14 cellular contexts compared by ENCODE assay signal in the genomic region with DNA sequence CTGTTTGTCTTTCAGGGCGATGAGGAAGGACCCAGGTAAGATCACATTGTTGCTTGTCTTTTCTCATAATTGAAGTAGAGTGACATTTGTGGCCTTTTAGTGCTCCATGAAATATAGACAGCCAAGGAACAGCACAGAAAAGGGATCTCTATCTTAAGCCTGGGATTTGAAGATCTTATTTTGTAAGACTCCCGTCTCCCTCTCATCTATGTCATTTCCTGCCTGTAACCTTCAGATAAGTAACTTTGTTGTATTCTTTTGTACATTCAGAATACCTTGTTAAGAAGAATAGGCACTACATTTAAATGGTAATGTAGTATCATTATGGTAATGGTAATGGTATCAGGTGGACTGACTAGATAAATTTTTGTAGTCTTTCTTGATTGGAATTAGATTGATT.
"Had no signal": no experiment of that assay in that cellular context is flagged by ENCODE, and none has a peak within 500 bp of the region (broad histone marks: within the 10 kb centered on the region; RNA-seq: fewer than 3 reads in every experiment).

No MANE protein-coding gene starts in this region.

- H3K9me3 ChIP-seq: colonic mucosa, neutrophil had no signal

- ATAC-seq: stimulated activated memory B cell treated with anti-CD40 and anti-IgM and Interleukin-4, amounts not matched to agents 10 μg/mL and 1 μg/mL and 100 μg/mL, for 72 hours; T-cell; WTC11 had no signal

- H3K27me3 Mint-ChIP-seq: activated CD4-positive, alpha-beta memory T cell treated with anti-CD3 and anti-CD28 coated beads, Interleukin-2, amount 10 ng/mL, durations not matched to agents 7 days and 5 days; activated T-cell treated with anti-CD3 and anti-CD28 coated beads, Interleukin-2, amount 50 U/mL, for 24 hours; stimulated activated memory B cell treated with anti-CD40 and anti-IgM and Interleukin-4, amounts not matched to agents 10 μg/mL and 1 μg/mL and 100 μg/mL, for 72 hours; T-cell had no signal

- H3K4me3 Mint-ChIP-seq: activated CD4-positive, alpha-beta memory T cell treated with anti-CD3 and anti-CD28 coated beads, Interleukin-2, amount 10 ng/mL, durations not matched to agents 7 days and 5 days; activated T-cell treated with anti-CD3 and anti-CD28 coated beads, Interleukin-2, amount 50 U/mL, for 24 hours; stimulated activated memory B cell treated with anti-CD40 and anti-IgM and Interleukin-4, amounts not matched to agents 10 μg/mL and 1 μg/mL and 100 μg/mL, for 72 hours; T-cell; WTC11 had no signal

- H3K27ac Mint-ChIP-seq: activated CD4-positive, alpha-beta memory T cell treated with anti-CD3 and anti-CD28 coated beads, Interleukin-2, amount 10 ng/mL, durations not matched to agents 7 days and 5 days; activated T-cell treated with anti-CD3 and anti-CD28 coated beads, Interleukin-2, amount 50 U/mL, for 24 hours; stimulated activated memory B cell treated with anti-CD40 and anti-IgM and Interleukin-4, amounts not matched to agents 10 μg/mL and 1 μg/mL and 100 μg/mL, for 72 hours; WTC11 had no signal

- H3K4me1 ChIP-seq: colonic mucosa, esophagus squamous epithelium had no signal

- H3K27me3 ChIP-seq: adrenal gland, colonic mucosa, esophagus squamous epithelium, neutrophil had no signal

- H3K4me3 ChIP-seq: adrenal gland, colonic mucosa, esophagus squamous epithelium had no signal

- H3K27ac ChIP-seq: adrenal gland, colonic mucosa, esophagus squamous epithelium, neutrophil had no signal

- DNase-seq: activated CD4-positive, alpha-beta memory T cell treated with anti-CD3 and anti-CD28 coated beads, Interleukin-2, amount 10 ng/mL, durations not matched to agents 7 days and 5 days; activated CD4-positive, alpha-beta T cell treated with anti-CD3 and anti-CD28 coated beads for 4 hours; activated naive CD4-positive, alpha-beta T cell treated with anti-CD3 and anti-CD28 coated beads, Interleukin-2, amount 50 U/mL, for 16 hours; activated T-cell treated with anti-CD3 and anti-CD28 coated beads, Interleukin-2, amount 50 U/mL, for 24 hours; adrenal gland; colonic mucosa; esophagus squamous epithelium; foreskin fibroblast; mesendoderm; T-cell; T1000 had no signal

- H3K4me1 Mint-ChIP-seq: activated CD4-positive, alpha-beta memory T cell treated with anti-CD3 and anti-CD28 coated beads, Interleukin-2, amount 10 ng/mL, durations not matched to agents 7 days and 5 days had no signal

- H3K36me3 ChIP-seq: adrenal gland, colonic mucosa, neutrophil had no signal
